ENCODE assay signal across 13 cellular contexts in the genomic region with DNA sequence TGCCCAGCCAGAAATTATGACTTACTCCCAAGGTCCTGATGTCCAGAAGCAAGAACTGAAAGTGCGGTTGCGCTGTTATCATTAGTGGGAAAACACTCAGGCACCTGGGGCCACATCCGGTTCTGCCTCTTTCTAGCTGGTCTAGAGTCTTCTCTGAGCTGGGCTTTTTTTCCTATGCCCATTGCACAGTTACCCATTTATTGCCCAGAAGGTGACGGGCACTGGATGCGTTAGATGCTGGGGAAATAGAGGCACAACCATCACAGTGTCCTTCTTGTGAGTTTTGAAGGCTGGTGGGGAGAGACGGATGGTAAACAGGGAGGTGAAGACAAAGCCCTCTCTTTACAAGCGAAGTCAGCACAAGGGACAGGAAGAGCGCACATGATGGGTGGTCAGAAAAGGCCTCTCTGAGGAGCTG. TPM values are rescaled to one million over a fixed set of nuclear protein-coding genes. Genes with fewer than 3 reads are reported as not detected.
DNase-seq lines count a peak whose midpoint lies in the region; ATAC-seq and TF ChIP-seq lines count a peak whose summit lies in the region.
"Had no signal": no experiment of that assay in that cellular context is flagged by ENCODE, and none has a peak within 500 bp of the region (broad histone marks: within the 10 kb centered on the region; RNA-seq: fewer than 3 reads in every experiment).

No MANE protein-coding gene starts in this region.

- H3K9me2 ChIP-seq in OCI-LY1 (ENCODE audit: low read depth, low read length) (no peaks in the 10 kb centered on the region), SK-N-SH (no peaks in the 10 kb centered on the region)

- TF ChIP-seq CTCF in OCI-LY1 (IDR thresholded peaks at IDR 0.05; ENCODE audit: low read length) (no peak), neutrophil (IDR thresholded peaks at IDR 0.05) (no peak), SK-N-SH (IDR thresholded peaks at IDR 0.05) (no peak)

- POLR2A ChIA-PET in SK-N-SH (lab: Yijun Ruan, JAX) = no interaction called here

- H3K79me2 ChIP-seq in OCI-LY1 (ENCODE audit: insufficient read depth, low read length) (peaks cover 38% of the 10 kb centered on the region), SK-N-SH (ENCODE audit: insufficient read depth) (no peaks in the 10 kb centered on the region)
- H3K79me2 ChIP-seq: hepatocyte had no signal

- peaks cover 29% of the 10 kb centered on the region; the same call in 1 of the 2 replicates for H3F3A ChIP-seq in OCI-LY1 (ENCODE audit: insufficient read depth, low read length)
- no peaks in the 10 kb centered on the region for H3F3A ChIP-seq in SK-N-SH (replicated peaks; ENCODE audit: insufficient read depth)

- H3K27ac ChIP-seq in OCI-LY1 (ENCODE audit: low read depth, low read length, poor library complexity, severe bottlenecking) = peak overlapping the region; percentile 99
- peak overlapping the region; percentile 98 for H3K27ac ChIP-seq in neutrophil
- H3K27ac ChIP-seq in SK-N-SH (ENCODE audit: low read depth in 2 of 2, low read length in 1 of 2) = no peak overlapping the region
- H3K27ac ChIP-seq: hepatocyte, right atrium auricular region had no signal

- H3K4me2 ChIP-seq in OCI-LY1 (ENCODE audit: low read length) (peak overlapping the region; percentile 73), SK-N-SH (no peak overlapping the region)
- H3K4me2 ChIP-seq: hepatocyte had no signal

- DNase-seq in cerebellum (ENCODE audit: low spot score) = no peak
- DNase-seq in SK-N-SH = no peak
- no peak for DNase-seq in NCI-H2107 treated with DMSO at 0.1 percent for 48 hours (lab: John Stamatoyannopoulos, UW; ENCODE audit: unreplicated experiment)
- DNase-seq: activated CD8-positive, alpha-beta memory T cell treated with anti-CD3 and anti-CD28 coated beads, Interleukin-2, amount 50 U/mL, for 4 hours; CD4-positive, alpha-beta memory T cell; NCI-H2171; OCI-M1 had no signal

- ATAC-seq in GM18498 (IDR thresholded peaks at IDR 0.05; ENCODE audit: unreplicated experiment) (peak; percentile 24), GM21717 (IDR thresholded peaks at IDR 0.05; ENCODE audit: unreplicated experiment) (peak; percentile 32)

- TF ChIP-seq EP300 in SK-N-SH (IDR thresholded peaks at IDR 0.05; ENCODE audit: borderline replicate concordance in 1 of 2, low read depth in 1 of 2, low read length in 1 of 2) = no peak

- CTCF ChIA-PET in SK-N-SH (lab: Yijun Ruan, JAX) = no interaction called here

- H3K9me3 ChIP-seq in OCI-LY1 (ENCODE audit: low read length) (no peaks in the 10 kb centered on the region), neutrophil (no peaks in the 10 kb centered on the region), SK-N-SH (no peaks in the 10 kb centered on the region)
- H3K9me3 ChIP-seq: right atrium auricular region had no signal

- peak overlapping the region; percentile 49 for H3K4me3 ChIP-seq in OCI-LY1 (ENCODE audit: low read depth, low read length, poor library complexity, severe bottlenecking)
- H3K4me3 ChIP-seq in neutrophil (ENCODE audit: low read depth in 1 of 2, low read length in 1 of 2) = peak overlapping the region in 1 of 2 experiments; percentile 45
- no peak overlapping the region for H3K4me3 ChIP-seq in SK-N-SH (ENCODE audit: low read depth in 2 of 2, low read length in 1 of 2)
- H3K4me3 ChIP-seq: hepatocyte, right atrium auricular region had no signal

- WGBS in SK-N-SH (ENCODE audit: low lambda C conversion rate) = 69% methylated on average over 8 of the region's 8 CpGs

- H2AFZ ChIP-seq in OCI-LY1 (ENCODE audit: low read length) = no peak overlapping the region
- H2AFZ ChIP-seq in SK-N-SH (ENCODE audit: low read depth) = no peak overlapping the region
- H2AFZ ChIP-seq: hepatocyte had no signal

- H4K20me1 ChIP-seq in OCI-LY1 (ENCODE audit: insufficient read depth, low read length) (no peaks in the 10 kb centered on the region), SK-N-SH (ENCODE audit: insufficient read depth) (no peaks in the 10 kb centered on the region)

- TF ChIP-seq RAD21 in SK-N-SH (IDR thresholded peaks at IDR 0.05; ENCODE audit: low read length) = no peak

- H3K36me3 ChIP-seq in OCI-LY1 (ENCODE audit: insufficient read depth, low read length) = peaks cover 4% of the 10 kb centered on the region; the same call in 1 of the 2 replicates
- H3K36me3 ChIP-seq in neutrophil = no peaks in the 10 kb centered on the region
- H3K36me3 ChIP-seq in SK-N-SH (replicated peaks in 1 of 2; ENCODE audit: control insufficient read depth in 1 of 2, insufficient read depth in 2 of 2, low read length in 1 of 2) = no peaks in the 10 kb centered on the region
- H3K36me3 ChIP-seq: right atrium auricular region had no signal

- H3K4me1 ChIP-seq in OCI-LY1 (ENCODE audit: insufficient read depth, low read length, severe bottlenecking) (peaks cover 89% of the 10 kb centered on the region), neutrophil (ENCODE audit: control insufficient read depth in 1 of 2, insufficient read depth in 1 of 2, low read depth in 1 of 2, low read length in 1 of 2) (peaks cover 83 to 86% of the 10 kb centered on the region in 2 experiments), SK-N-SH (ENCODE audit: control insufficient read depth in 1 of 2, insufficient read depth in 2 of 2, low read depth in 1 of 2, low read length in 1 of 2) (no peaks in the 10 kb centered on the region)

- peak overlapping the region; percentile 61 for H3K9ac ChIP-seq in OCI-LY1 (ENCODE audit: low read length)
- H3K9ac ChIP-seq in SK-N-SH = no peak overlapping the region

- H3K27me3 ChIP-seq in OCI-LY1 (ENCODE audit: insufficient read depth, low read length) (no peaks in the 10 kb centered on the region), neutrophil (no peaks in the 10 kb centered on the region), SK-N-SH (ENCODE audit: insufficient read depth) (no peaks in the 10 kb centered on the region; the same call in 1 of the 2 replicates)
- H3K27me3 ChIP-seq: hepatocyte, right atrium auricular region had no signal

TF ChIP-seq in SK-N-SH, 30 proteins besides CTCF, POLR2A, EP300 and RAD21:
- TF ChIP-seq GATA2 (CRISPR knock-in tag; IDR thresholded peaks at IDR 0.05) (no peak), ELF1 (IDR thresholded peaks at IDR 0.05) (no peak), TCF12 (IDR thresholded peaks at IDR 0.05) (no peak), SIN3A (IDR thresholded peaks at IDR 0.05; ENCODE audit: borderline replicate concordance, low read depth, low read length) (no peak), CHD2 (IDR thresholded peaks at IDR 0.05; ENCODE audit: low read length, partially characterized antibody) (no peak), NRF1 (IDR thresholded peaks at IDR 0.05; ENCODE audit: low read depth, low read length) (no peak), RXRA (IDR thresholded peaks at IDR 0.05; ENCODE audit: borderline replicate concordance, low read depth) (no peak), RCOR1 (IDR thresholded peaks at IDR 0.05; ENCODE audit: low read length) (no peak)
- TF ChIP-seq, protein P1, sequence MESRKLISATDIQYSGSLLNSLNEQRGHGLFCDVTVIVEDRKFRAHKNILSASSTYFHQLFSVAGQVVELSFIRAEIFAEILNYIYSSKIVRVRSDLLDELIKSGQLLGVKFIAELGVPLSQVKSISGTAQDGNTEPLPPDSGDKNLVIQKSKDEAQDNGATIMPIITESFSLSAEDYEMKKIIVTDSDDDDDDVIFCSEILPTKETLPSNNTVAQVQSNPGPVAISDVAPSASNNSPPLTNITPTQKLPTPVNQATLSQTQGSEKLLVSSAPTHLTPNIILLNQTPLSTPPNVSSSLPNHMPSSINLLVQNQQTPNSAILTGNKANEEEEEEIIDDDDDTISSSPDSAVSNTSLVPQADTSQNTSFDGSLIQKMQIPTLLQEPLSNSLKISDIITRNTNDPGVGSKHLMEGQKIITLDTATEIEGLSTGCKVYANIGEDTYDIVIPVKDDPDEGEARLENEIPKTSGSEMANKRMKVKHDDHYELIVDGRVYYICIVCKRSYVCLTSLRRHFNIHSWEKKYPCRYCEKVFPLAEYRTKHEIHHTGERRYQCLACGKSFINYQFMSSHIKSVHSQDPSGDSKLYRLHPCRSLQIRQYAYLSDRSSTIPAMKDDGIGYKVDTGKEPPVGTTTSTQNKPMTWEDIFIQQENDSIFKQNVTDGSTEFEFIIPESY (IDR thresholded peaks at IDR 0.05; ENCODE audit: borderline replicate concordance, low read depth) = no peak

RNA-seq across cellular contexts. Expression of a gene that starts 37.7 kb away (rescaled TPM):
- 3.2 TPM for total RNA-seq in cerebellum
- 0.08 and 0.23 TPM in 2 replicates for polyA plus RNA-seq in SK-N-SH (2012; rRNA removed)
- polyA plus RNA-seq in SK-N-SH (2012; cell fraction: cytosol; rRNA removed) = 0.14 and 0.26 TPM in 2 replicates
- 0.27 and 0.51 TPM in 2 replicates for polyA plus RNA-seq in SK-N-SH (2012; cell fraction: nucleus; rRNA removed)

Comparison
In these comparisons a context has a peak if more than half of its experiments do, and no peak if none do; other contexts are left out.
1. H3K27ac ChIP-seq: peak in OCI-LY1 (single experiment) and neutrophil (single experiment); none in SK-N-SH (0 of 2).